Comparison of ENCODE assay signal across 1 cellular context in the genomic region with DNA sequence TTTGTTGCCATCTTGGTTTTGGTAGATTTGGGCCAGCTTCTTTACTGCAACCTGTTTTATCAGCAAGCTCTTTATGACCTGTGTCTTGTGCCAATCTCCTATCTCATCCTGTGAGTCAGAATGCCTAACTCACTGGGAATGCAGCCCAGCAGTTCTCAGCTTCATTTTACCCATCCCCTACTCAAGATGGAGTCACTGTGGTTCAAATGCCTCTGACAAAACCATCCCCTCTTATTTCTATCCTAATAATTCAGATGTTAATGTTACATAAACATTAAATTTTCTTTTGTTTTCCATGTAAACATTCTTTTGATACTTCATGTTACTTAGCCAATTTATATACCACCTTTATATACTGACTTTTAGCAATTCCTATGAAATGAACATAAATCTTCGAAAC.
TF ChIP-seq lines count a peak whose summit lies in the region.

No MANE protein-coding gene starts in this region.

TF ChIP-seq in K562, 482 proteins besides CTCF, POLR2A, EP300 and RAD21 (continued from another document and continues in another):
- TF ChIP-seq, protein P1, sequence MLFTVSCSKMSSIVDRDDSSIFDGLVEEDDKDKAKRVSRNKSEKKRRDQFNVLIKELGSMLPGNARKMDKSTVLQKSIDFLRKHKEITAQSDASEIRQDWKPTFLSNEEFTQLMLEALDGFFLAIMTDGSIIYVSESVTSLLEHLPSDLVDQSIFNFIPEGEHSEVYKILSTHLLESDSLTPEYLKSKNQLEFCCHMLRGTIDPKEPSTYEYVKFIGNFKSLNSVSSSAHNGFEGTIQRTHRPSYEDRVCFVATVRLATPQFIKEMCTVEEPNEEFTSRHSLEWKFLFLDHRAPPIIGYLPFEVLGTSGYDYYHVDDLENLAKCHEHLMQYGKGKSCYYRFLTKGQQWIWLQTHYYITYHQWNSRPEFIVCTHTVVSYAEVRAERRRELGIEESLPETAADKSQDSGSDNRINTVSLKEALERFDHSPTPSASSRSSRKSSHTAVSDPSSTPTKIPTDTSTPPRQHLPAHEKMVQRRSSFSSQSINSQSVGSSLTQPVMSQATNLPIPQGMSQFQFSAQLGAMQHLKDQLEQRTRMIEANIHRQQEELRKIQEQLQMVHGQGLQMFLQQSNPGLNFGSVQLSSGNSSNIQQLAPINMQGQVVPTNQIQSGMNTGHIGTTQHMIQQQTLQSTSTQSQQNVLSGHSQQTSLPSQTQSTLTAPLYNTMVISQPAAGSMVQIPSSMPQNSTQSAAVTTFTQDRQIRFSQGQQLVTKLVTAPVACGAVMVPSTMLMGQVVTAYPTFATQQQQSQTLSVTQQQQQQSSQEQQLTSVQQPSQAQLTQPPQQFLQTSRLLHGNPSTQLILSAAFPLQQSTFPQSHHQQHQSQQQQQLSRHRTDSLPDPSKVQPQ (CRISPR knock-in tag; IDR thresholded peaks at IDR 0.05; ENCODE audit: borderline replicate concordance) = 0 out of 2 replicates have a peak, but pooled peaks have one; percentile 8
- TF ChIP-seq, protein P2, sequence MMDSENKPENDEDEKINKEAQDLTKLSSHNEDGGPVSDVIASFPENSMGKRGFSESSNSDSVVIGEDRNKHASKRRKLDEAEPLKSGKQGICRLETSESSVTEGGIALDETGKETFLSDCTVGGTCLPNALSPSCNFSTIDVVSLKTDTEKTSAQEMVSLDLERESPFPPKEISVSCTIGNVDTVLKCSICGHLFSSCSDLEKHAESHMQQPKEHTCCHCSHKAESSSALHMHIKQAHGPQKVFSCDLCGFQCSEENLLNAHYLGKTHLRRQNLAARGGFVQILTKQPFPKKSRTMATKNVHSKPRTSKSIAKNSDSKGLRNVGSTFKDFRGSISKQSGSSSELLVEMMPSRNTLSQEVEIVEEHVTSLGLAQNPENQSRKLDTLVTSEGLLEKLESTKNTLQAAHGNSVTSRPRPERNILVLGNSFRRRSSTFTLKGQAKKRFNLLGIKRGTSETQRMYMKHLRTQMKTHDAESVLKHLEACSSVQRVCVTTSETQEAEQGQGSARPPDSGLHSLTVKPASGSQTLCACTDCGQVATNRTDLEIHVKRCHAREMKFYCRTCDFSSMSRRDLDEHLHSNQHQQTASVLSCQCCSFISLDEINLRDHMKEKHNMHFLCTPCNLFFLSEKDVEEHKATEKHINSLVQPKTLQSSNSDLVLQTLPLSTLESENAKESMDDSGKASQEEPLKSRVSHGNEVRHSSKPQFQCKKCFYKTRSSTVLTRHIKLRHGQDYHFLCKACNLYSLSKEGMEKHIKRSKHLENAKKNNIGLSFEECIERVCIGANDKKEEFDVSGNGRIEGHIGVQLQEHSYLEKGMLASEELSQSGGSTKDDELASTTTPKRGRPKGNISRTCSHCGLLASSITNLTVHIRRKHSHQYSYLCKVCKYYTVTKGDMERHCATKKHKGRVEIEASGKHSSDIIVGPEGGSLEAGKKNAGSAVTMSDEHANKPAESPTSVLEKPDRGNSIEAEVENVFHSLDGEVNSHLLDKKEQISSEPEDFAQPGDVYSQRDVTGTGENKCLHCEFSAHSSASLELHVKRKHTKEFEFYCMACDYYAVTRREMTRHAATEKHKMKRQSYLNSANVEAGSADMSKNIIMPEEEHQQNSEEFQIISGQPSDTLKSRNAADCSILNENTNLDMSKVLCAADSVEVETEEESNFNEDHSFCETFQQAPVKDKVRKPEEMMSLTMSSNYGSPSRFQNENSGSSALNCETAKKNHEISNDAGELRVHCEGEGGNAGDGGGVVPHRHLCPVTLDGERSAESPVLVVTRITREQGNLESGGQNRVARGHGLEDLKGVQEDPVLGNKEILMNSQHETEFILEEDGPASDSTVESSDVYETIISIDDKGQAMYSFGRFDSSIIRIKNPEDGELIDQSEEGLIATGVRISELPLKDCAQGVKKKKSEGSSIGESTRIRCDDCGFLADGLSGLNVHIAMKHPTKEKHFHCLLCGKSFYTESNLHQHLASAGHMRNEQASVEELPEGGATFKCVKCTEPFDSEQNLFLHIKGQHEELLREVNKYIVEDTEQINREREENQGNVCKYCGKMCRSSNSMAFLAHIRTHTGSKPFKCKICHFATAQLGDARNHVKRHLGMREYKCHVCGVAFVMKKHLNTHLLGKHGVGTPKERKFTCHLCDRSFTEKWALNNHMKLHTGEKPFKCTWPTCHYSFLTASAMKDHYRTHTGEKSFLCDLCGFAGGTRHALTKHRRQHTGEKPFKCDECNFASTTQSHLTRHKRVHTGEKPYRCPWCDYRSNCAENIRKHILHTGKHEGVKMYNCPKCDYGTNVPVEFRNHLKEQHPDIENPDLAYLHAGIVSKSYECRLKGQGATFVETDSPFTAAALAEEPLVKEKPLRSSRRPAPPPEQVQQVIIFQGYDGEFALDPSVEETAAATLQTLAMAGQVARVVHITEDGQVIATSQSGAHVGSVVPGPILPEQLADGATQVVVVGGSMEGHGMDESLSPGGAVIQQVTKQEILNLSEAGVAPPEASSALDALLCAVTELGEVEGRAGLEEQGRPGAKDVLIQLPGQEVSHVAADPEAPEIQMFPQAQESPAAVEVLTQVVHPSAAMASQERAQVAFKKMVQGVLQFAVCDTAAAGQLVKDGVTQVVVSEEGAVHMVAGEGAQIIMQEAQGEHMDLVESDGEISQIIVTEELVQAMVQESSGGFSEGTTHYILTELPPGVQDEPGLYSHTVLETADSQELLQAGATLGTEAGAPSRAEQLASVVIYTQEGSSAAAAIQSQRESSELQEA (IDR thresholded peaks at IDR 0.05; ENCODE audit: low read depth) = no peak
- TF ChIP-seq MCM7 (IDR thresholded peaks at IDR 0.05) (no peak), CHCHD3 (CRISPR knock-in tag; IDR thresholded peaks at IDR 0.05) (no peak), ZNF3 (CRISPR knock-in tag; IDR thresholded peaks at IDR 0.05) (no peak), BHLHE40 (IDR thresholded peaks at IDR 0.05; ENCODE audit: low read length) (no peak), SMAD1 (IDR thresholded peaks at IDR 0.05; ENCODE audit: low read depth, low read length, partially characterized antibody) (no peak), ZKSCAN8 (CRISPR knock-in tag; IDR thresholded peaks at IDR 0.05) (0 out of 2 replicates have a peak, but pooled peaks have one; percentile 49), NFXL1 (CRISPR knock-in tag; IDR thresholded peaks at IDR 0.05) (peak; percentile 94), ZSCAN32 (CRISPR knock-in tag; IDR thresholded peaks at IDR 0.05) (0 out of 2 replicates have a peak, but pooled peaks have one; percentile 18), ZNF23 (CRISPR knock-in tag; IDR thresholded peaks at IDR 0.05) (peak; percentile 80), ZBTB17 (CRISPR knock-in tag; IDR thresholded peaks at IDR 0.05) (peak; percentile 89; the same call in 1 of the 2 replicates), ZNF444 (CRISPR knock-in tag; IDR thresholded peaks at IDR 0.05) (peak; percentile 82), CBX5 (IDR thresholded peaks at IDR 0.05; ENCODE audit: borderline replicate concordance, low read depth) (no peak), NR2C1 (IDR thresholded peaks at IDR 0.05) (no peak), NR2C1 (tag; IDR thresholded peaks at IDR 0.05) (peak; percentile 43), ZNF695 (CRISPR knock-in tag; IDR thresholded peaks at IDR 0.05) (peak; percentile 69; the same call in 1 of the 2 replicates), PTRF (tag; IDR thresholded peaks at IDR 0.05) (peak; percentile 88), ZNF766 (CRISPR knock-in tag; conservative IDR thresholded peaks at IDR 0.05) (peak; percentile 43; the same call in 1 of the 2 replicates), PURB (CRISPR knock-in tag; IDR thresholded peaks at IDR 0.05; ENCODE audit: low read depth) (no peak), GABPB1 (CRISPR knock-in tag; IDR thresholded peaks at IDR 0.05) (no peak), DMBX1 (CRISPR knock-in tag; IDR thresholded peaks at IDR 0.05; ENCODE audit: borderline replicate concordance) (peak; percentile 98; the same call in 1 of the 2 replicates), ZNF57 (CRISPR knock-in tag; IDR thresholded peaks at IDR 0.05) (peak; percentile 87; the same call in 1 of the 2 replicates), ZNF239 (CRISPR knock-in tag; IDR thresholded peaks at IDR 0.05) (peak; percentile 31; the same call in 1 of the 2 replicates)
- TF ChIP-seq, protein P3, sequence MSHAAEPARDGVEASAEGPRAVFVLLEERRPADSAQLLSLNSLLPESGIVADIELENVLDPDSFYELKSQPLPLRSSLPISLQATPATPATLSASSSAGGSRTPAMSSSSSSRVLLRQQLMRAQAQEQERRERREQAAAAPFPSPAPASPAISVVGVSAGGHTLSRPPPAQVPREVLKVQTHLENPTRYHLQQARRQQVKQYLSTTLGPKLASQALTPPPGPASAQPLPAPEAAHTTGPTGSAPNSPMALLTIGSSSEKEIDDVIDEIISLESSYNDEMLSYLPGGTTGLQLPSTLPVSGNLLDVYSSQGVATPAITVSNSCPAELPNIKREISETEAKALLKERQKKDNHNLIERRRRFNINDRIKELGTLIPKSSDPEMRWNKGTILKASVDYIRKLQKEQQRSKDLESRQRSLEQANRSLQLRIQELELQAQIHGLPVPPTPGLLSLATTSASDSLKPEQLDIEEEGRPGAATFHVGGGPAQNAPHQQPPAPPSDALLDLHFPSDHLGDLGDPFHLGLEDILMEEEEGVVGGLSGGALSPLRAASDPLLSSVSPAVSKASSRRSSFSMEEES (CRISPR knock-in tag; IDR thresholded peaks at IDR 0.05) = peak; percentile 19; the same call in 1 of the 2 replicates
- TF ChIP-seq, protein P4, sequence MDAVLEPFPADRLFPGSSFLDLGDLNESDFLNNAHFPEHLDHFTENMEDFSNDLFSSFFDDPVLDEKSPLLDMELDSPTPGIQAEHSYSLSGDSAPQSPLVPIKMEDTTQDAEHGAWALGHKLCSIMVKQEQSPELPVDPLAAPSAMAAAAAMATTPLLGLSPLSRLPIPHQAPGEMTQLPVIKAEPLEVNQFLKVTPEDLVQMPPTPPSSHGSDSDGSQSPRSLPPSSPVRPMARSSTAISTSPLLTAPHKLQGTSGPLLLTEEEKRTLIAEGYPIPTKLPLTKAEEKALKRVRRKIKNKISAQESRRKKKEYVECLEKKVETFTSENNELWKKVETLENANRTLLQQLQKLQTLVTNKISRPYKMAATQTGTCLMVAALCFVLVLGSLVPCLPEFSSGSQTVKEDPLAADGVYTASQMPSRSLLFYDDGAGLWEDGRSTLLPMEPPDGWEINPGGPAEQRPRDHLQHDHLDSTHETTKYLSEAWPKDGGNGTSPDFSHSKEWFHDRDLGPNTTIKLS (IDR thresholded peaks at IDR 0.05; ENCODE audit: borderline replicate concordance, low read depth) = no peak
- TF ChIP-seq, protein P5, sequence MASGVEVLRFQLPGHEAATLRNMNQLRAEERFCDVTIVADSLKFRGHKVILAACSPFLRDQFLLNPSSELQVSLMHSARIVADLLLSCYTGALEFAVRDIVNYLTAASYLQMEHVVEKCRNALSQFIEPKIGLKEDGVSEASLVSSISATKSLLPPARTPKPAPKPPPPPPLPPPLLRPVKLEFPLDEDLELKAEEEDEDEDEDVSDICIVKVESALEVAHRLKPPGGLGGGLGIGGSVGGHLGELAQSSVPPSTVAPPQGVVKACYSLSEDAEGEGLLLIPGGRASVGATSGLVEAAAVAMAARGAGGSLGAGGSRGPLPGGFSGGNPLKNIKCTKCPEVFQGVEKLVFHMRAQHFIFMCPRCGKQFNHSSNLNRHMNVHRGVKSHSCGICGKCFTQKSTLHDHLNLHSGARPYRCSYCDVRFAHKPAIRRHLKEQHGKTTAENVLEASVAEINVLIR (CRISPR knock-in tag; IDR thresholded peaks at IDR 0.05) = peak; percentile 61
- TF ChIP-seq, protein P6, sequence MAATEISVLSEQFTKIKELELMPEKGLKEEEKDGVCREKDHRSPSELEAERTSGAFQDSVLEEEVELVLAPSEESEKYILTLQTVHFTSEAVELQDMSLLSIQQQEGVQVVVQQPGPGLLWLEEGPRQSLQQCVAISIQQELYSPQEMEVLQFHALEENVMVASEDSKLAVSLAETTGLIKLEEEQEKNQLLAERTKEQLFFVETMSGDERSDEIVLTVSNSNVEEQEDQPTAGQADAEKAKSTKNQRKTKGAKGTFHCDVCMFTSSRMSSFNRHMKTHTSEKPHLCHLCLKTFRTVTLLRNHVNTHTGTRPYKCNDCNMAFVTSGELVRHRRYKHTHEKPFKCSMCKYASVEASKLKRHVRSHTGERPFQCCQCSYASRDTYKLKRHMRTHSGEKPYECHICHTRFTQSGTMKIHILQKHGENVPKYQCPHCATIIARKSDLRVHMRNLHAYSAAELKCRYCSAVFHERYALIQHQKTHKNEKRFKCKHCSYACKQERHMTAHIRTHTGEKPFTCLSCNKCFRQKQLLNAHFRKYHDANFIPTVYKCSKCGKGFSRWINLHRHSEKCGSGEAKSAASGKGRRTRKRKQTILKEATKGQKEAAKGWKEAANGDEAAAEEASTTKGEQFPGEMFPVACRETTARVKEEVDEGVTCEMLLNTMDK (IDR thresholded peaks at IDR 0.05; ENCODE audit: borderline replicate concordance, insufficient read depth, low read depth, low read length, poor library complexity, severe bottlenecking) = no peak
- TF ChIP-seq, protein P7, sequence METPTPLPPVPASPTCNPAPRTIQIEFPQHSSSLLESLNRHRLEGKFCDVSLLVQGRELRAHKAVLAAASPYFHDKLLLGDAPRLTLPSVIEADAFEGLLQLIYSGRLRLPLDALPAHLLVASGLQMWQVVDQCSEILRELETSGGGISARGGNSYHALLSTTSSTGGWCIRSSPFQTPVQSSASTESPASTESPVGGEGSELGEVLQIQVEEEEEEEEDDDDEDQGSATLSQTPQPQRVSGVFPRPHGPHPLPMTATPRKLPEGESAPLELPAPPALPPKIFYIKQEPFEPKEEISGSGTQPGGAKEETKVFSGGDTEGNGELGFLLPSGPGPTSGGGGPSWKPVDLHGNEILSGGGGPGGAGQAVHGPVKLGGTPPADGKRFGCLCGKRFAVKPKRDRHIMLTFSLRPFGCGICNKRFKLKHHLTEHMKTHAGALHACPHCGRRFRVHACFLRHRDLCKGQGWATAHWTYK (CRISPR knock-in tag; IDR thresholded peaks at IDR 0.05) = peak; percentile 78; the same call in 1 of the 2 replicates
- TF ChIP-seq, protein P8, sequence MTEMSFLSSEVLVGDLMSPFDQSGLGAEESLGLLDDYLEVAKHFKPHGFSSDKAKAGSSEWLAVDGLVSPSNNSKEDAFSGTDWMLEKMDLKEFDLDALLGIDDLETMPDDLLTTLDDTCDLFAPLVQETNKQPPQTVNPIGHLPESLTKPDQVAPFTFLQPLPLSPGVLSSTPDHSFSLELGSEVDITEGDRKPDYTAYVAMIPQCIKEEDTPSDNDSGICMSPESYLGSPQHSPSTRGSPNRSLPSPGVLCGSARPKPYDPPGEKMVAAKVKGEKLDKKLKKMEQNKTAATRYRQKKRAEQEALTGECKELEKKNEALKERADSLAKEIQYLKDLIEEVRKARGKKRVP (CRISPR knock-in tag; IDR thresholded peaks at IDR 0.05) = peak; percentile 67
- TF ChIP-seq, protein P9, sequence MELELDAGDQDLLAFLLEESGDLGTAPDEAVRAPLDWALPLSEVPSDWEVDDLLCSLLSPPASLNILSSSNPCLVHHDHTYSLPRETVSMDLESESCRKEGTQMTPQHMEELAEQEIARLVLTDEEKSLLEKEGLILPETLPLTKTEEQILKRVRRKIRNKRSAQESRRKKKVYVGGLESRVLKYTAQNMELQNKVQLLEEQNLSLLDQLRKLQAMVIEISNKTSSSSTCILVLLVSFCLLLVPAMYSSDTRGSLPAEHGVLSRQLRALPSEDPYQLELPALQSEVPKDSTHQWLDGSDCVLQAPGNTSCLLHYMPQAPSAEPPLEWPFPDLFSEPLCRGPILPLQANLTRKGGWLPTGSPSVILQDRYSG (tag; conservative IDR thresholded peaks at IDR 0.05; ENCODE audit: low read depth) = no peak
- TF ChIP-seq, protein P10, sequence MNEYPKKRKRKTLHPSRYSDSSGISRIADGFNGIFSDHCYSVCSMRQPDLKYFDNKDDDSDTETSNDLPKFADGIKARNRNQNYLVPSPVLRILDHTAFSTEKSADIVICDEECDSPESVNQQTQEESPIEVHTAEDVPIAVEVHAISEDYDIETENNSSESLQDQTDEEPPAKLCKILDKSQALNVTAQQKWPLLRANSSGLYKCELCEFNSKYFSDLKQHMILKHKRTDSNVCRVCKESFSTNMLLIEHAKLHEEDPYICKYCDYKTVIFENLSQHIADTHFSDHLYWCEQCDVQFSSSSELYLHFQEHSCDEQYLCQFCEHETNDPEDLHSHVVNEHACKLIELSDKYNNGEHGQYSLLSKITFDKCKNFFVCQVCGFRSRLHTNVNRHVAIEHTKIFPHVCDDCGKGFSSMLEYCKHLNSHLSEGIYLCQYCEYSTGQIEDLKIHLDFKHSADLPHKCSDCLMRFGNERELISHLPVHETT (CRISPR knock-in tag; conservative IDR thresholded peaks at IDR 0.05 in 1 of 2, IDR thresholded peaks at IDR 0.05 in 1 of 2) = peak in 1 of 2 experiments; percentile 72; a peak in 2 of 4 replicates
